ENCODE assay signal across 10 cellular contexts in genomic region chr18:62781893-62782292, GRCh38.
DNase-seq lines count a peak whose midpoint lies in the region; ATAC-seq, FAIRE-seq and TF ChIP-seq lines count a peak whose summit lies in the region.
"Had no signal": no experiment of that assay in that cellular context is flagged by ENCODE, and none has a peak within 500 bp of the region (broad histone marks: within the 10 kb centered on the region; RNA-seq: fewer than 3 reads in every experiment).

No MANE protein-coding gene starts in this region.

- FAIRE-seq in A549 (lab: Jason Lieb, UNC) = no peak

- H3K4me3 ChIP-seq in A549 = no peak overlapping the region

- peak overlapping the region; percentile 68 to 83; a peak in 5 of 6 replicates for H3K27ac ChIP-seq in A549

- ATAC-seq in A549 (peak; percentile 77 to 78), WTC11 (no peak), GM21526 (IDR thresholded peaks at IDR 0.05; ENCODE audit: low FRiP score, unreplicated experiment) (no peak)

- H3K4me1 Mint-ChIP-seq in WTC11 = peaks cover 88% of the 10 kb centered on the region

- TF ChIP-seq POLR2A in A549 (IDR thresholded peaks at IDR 0.05; ENCODE audit: low read length) = no peak

- WGBS in A549 (ENCODE audit: missing lambda C conversion rate) = 0% methylated on average over 2 of the region's 2 CpGs

- CTCF ChIA-PET in A549 (lab: Yijun Ruan, JAX) = no interaction called here
- CTCF ChIA-PET in WTC11 (lab: Charles Lee) = no interaction called here

- POLR2A ChIA-PET in A549 (lab: Yijun Ruan, JAX) = no interaction called here
- POLR2A ChIA-PET in WTC11 (lab: Charles Lee) = no interaction called here

- peak in 1 of 2 experiments; percentile 62 for DNase-seq in A549 (ENCODE audit: low read depth in 1 of 2, low spot score in 1 of 2)
- peak; percentile 92 for DNase-seq in HS-5 (ENCODE audit: low read depth)
- no peak for DNase-seq in WTC11 (ENCODE audit: low spot score)
- DNase-seq in iris pigment epithelial cell (ENCODE audit: low read depth) = peak; percentile 95
- no peak for DNase-seq in NCI-H2107 (lab: John Stamatoyannopoulos, UW)
- no peak for DNase-seq in NCI-H526 (lab: John Stamatoyannopoulos, UW)
- no peak for DNase-seq in COLO829 (ENCODE audit: low spot score)
- DNase-seq: erythroblast had no signal

- no peaks in the 10 kb centered on the region for H3K27me3 Mint-ChIP-seq in WTC11 (ENCODE audit: low read depth)

- peak; percentile 49 to 66; a peak in 3 of 5 replicates for TF ChIP-seq EP300 in A549 (IDR thresholded peaks at IDR 0.05)

- no peaks in the 10 kb centered on the region for H3K9me3 ChIP-seq in A549

- peaks cover 76% of the 10 kb centered on the region for H3K4me1 ChIP-seq in A549

- H3K4me2 ChIP-seq in A549 = peak overlapping the region; percentile 67

- H3K9me3 Mint-ChIP-seq in WTC11 = no peaks in the 10 kb centered on the region
- H3K9me3 Mint-ChIP-seq: neural crest cell had no signal

- H3K4me3 Mint-ChIP-seq in WTC11 = no peak overlapping the region
- H3K4me3 Mint-ChIP-seq: neural crest cell had no signal

- H3K36me3 Mint-ChIP-seq in WTC11 = no peaks in the 10 kb centered on the region

- peak overlapping the region; percentile 86 for H3K27ac Mint-ChIP-seq in WTC11

- TF ChIP-seq CTCF in A549 (IDR thresholded peaks at IDR 0.05) = no peak
- no peak for TF ChIP-seq CTCF in WTC11 (IDR thresholded peaks at IDR 0.05)

- TF ChIP-seq RAD21 in A549 (conservative IDR thresholded peaks at IDR 0.05 in 1 of 2, IDR thresholded peaks at IDR 0.05 in 1 of 2) = no peak

TF ChIP-seq in A549, 52 proteins besides CTCF, POLR2A, EP300 and RAD21:
- TF ChIP-seq JUN (IDR thresholded peaks at IDR 0.05) = peak in 1 of 2 experiments; percentile 47; a peak in 2 of 5 replicates
- peak; percentile 86 to 87 for TF ChIP-seq CEBPB (IDR thresholded peaks at IDR 0.05)
- peak; percentile 64 for TF ChIP-seq JUNB (IDR thresholded peaks at IDR 0.05)
- no peak for TF ChIP-seq HOXB5 (CRISPR knock-in tag; IDR thresholded peaks at IDR 0.05)
- TF ChIP-seq GATA3 (IDR thresholded peaks at IDR 0.05; ENCODE audit: borderline replicate concordance) = peak; percentile 53; the same call in 1 of the 2 replicates
- TF ChIP-seq NR3C1 (IDR thresholded peaks at IDR 0.05) = no peak
- 0 out of 2 replicates have a peak, but pooled peaks have one; percentile 47 for TF ChIP-seq FOSL2 (IDR thresholded peaks at IDR 0.05)
- peak; percentile 64 for TF ChIP-seq FOSL2 (CRISPR knock-in tag; IDR thresholded peaks at IDR 0.05)
- no peak for TF ChIP-seq FOSB (CRISPR knock-in tag; IDR thresholded peaks at IDR 0.05)
- TF ChIP-seq HES2 (IDR thresholded peaks at IDR 0.05) = 0 out of 2 replicates have a peak, but pooled peaks have one; percentile 25
- TF ChIP-seq MAX (IDR thresholded peaks at IDR 0.05) = 0 out of 2 replicates have a peak, but pooled peaks have one; percentile 14

TF ChIP-seq in WTC11, 78 proteins besides CTCF, POLR2A, EP300 and RAD21:
- no peak for TF ChIP-seq CDX4 (CRISPR knock-in tag; IDR thresholded peaks at IDR 0.05; ENCODE audit: borderline replicate concordance)

Comparison
In these comparisons a context has a peak if more than half of its experiments do, and no peak if none do; other contexts are left out.
1. ATAC-seq: peak in A549 (2 of 2); none in WTC11 (single experiment) and GM21526 (single experiment).
2. DNase-seq: peak in HS-5 (single experiment) and iris pigment epithelial cell (single experiment); none in WTC11 (single experiment), NCI-H2107 (single experiment), NCI-H526 (0 of 2) and COLO829 (single experiment).
3. Of the 8 proteins assayed by ChIP-seq in both WTC11 and A549: peak only in WTC11: none; only in A549: MAX; in both: none; in neither: 6; mixed calls (peak in some experiments, not most) for 1.